In genomic region chr6:143868808-143869207, GRCh38 we compare ENCODE assay signal across 2 cellular contexts.
TF ChIP-seq lines count a peak whose summit lies in the region.

No MANE protein-coding gene starts in this region.

TF ChIP-seq in K562, 482 proteins besides CTCF, POLR2A, EP300 and RAD21:
- TF ChIP-seq USF2 (CRISPR knock-in tag; IDR thresholded peaks at IDR 0.05) = peak; percentile 37; the same call in 1 of the 2 replicates
- TF ChIP-seq CBFA2T2 (conservative IDR thresholded peaks at IDR 0.05) = 0 out of 2 replicates have a peak, but pooled peaks have one; percentile 15
- peak; percentile 67 for TF ChIP-seq RAD51 (IDR thresholded peaks at IDR 0.05; ENCODE audit: borderline replicate concordance, low read depth)
- peak; percentile 70 for TF ChIP-seq TFE3 (CRISPR knock-in tag; IDR thresholded peaks at IDR 0.05)

TF ChIP-seq in HepG2, 621 proteins besides CTCF, POLR2A, EP300 and RAD21:
- TF ChIP-seq MNT (IDR thresholded peaks at IDR 0.05) = peak; percentile 21; the same call in 1 of the 2 replicates
- TF ChIP-seq RAD51 (IDR thresholded peaks at IDR 0.05; ENCODE audit: borderline replicate concordance) = peak; percentile 61; the same call in 1 of the 2 replicates
